Comparison of ENCODE assay signal across 7 cellular contexts in the genomic region with DNA sequence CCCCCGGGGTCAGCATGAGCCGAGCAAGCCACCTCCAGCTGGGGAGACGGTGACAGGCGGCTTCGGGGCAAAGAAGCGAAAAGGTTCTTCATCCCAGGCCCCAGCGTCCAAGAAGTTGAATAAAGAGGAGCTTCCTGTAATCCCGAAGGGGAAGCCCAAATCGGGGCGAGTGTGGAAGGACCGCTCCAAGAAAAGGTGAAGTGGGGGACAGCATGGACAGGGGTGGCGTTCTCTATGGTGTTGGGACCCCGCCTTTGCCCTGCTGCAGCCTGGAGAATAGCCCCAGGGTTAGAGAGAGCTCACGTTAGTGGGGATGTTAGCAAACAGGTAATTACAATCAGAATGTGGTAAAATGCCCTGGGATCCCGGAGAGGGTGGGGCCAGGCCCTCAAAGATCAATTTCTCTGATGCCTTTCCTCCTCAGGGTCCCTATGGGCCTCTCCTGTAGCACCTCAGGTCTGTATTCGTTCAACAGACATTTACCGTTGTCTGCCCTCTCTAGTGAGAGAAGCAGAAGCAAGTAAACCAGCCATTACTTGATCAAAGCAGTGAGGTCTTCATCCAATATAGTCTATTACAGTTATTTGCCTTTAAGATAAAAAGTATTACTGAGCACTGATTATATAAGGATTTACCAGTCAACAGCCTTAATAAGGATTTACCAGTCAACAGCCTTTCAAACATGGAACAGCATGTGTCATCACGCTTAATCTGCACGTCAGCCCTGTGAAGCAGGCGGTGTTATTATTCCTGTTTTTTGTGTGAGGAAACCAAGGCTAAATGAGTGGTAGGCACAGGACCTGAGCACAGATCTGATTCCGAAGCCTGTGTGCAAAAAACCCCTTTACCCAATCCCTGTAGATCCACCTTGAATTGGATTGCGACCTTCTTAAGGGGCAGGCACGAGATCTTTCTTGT. TPM values are rescaled to one million over a fixed set of nuclear protein-coding genes. Genes with fewer than 3 reads are reported as not detected.
DNase-seq lines count a peak whose midpoint lies in the region; ATAC-seq and TF ChIP-seq lines count a peak whose summit lies in the region.

No MANE protein-coding gene starts in this region.

- intact Hi-C loops in right cardiac atrium (cut with DNase I) (no loop called here), spleen (cut with DNase I; ENCODE audit: low total_unique reads) (loop anchor here (5.0 kb wide), 1 partner anchor 59 kb away; no protein-coding TSS in a partner anchor)

- 16% methylated on average over 23 of the region's 23 CpGs for WGBS in right cardiac atrium
- WGBS in spleen, 5 donors, result 14 to 17% (median 14%) methylated on average over 22 to 23 of the region's 23 CpGs

- H3K27me3 ChIP-seq in WERI-Rb-1 (ENCODE audit: insufficient read depth, low read depth, severe bottlenecking) (no peaks in the 10 kb centered on the region), right cardiac atrium (ENCODE audit: control insufficient read depth, insufficient read depth) (no peaks in the 10 kb centered on the region), spleen (replicated peaks in 1 of 7) (no peaks in the 10 kb centered on the region)

- H3K27ac ChIP-seq in WERI-Rb-1 (peak overlapping the region; percentile 38; the same call in 1 of the 2 replicates), right cardiac atrium (ENCODE audit: low read length) (no peak overlapping the region), spleen (peak overlapping the region in 5 of 8 donors; percentile 66 to 79 (median 74))

- no peak for TF ChIP-seq POLR2A in spleen (IDR thresholded peaks at IDR 0.05)

- H3K4me3 ChIP-seq in WERI-Rb-1 (ENCODE audit: low read depth, low read length), result peak overlapping the region; percentile 83
- H3K4me3 ChIP-seq in right cardiac atrium (ENCODE audit: low read length), result peak overlapping the region; percentile 64
- peak overlapping the region; percentile 76 to 99 (median 92) for H3K4me3 ChIP-seq in spleen

- DNase-seq in WERI-Rb-1 (no peak), right cardiac atrium (no peak), spleen (no peak), retina (no peak), amygdala (lab: John Stamatoyannopoulos, UW) (no peak)
- no peak for DNase-seq in central memory CD4-positive, alpha-beta T cell

- TF ChIP-seq CTCF in WERI-Rb-1 (IDR thresholded peaks at IDR 0.05; ENCODE audit: low read depth, low read length), result no peak
- no peak for TF ChIP-seq CTCF in spleen (IDR thresholded peaks at IDR 0.05 in 8 of 11, conservative IDR thresholded peaks at IDR 0.05 in 3 of 11)

- peaks cover 8% of the 10 kb centered on the region for H3K36me3 ChIP-seq in WERI-Rb-1
- peaks cover 0 to 25% (median 9%) of the 10 kb centered on the region in 6 donors for H3K36me3 ChIP-seq in spleen

- H3K9me3 ChIP-seq in WERI-Rb-1 (ENCODE audit: severe bottlenecking) (no peaks in the 10 kb centered on the region), right cardiac atrium (ENCODE audit: control insufficient read depth, low read length) (no peaks in the 10 kb centered on the region), spleen (no peaks in the 10 kb centered on the region)

- peak; percentile 0 for ATAC-seq in HG02885 (IDR thresholded peaks at IDR 0.05; ENCODE audit: poor library complexity, unreplicated experiment)
- no peak for ATAC-seq in right cardiac atrium

- H3K4me1 ChIP-seq in right cardiac atrium (ENCODE audit: control insufficient read depth, insufficient read depth, low read length), result peaks cover 14% of the 10 kb centered on the region
- peaks cover 20 to 54% (median 44%) of the 10 kb centered on the region in 6 donors for H3K4me1 ChIP-seq in spleen

RNA-seq across cellular contexts. Expression of a gene that starts 1.0 kb away (rescaled TPM):
- total RNA-seq in right cardiac atrium, result 10 to 100 TPM in 1 of 4 donors, 1 to 10 TPM in 3; 6.5 to 12.5 (median 7.4) TPM
- polyA plus RNA-seq in right cardiac atrium, result 7.8 TPM
- total RNA-seq in spleen, result 10 to 100 TPM in 6 of 7 donors, 1 to 10 TPM in 1; 8.3 to 21.6 (median 11.3) TPM
- 10 to 100 TPM in 2 of 3 donors, 1 to 10 TPM in 1; 7.6 to 15.4 (median 13.3) TPM for polyA plus RNA-seq in spleen

RNA-seq across cellular contexts. Expression of a gene that starts 12.8 kb away (rescaled TPM):
- under 1 TPM in 1 of 4 donors, not detected in 3; 0.20 TPM for total RNA-seq in right cardiac atrium
- 0.14 TPM for polyA plus RNA-seq in right cardiac atrium
- total RNA-seq in spleen, result 1 to 10 TPM in 1 of 7 donors, under 1 TPM in 5, not detected in 1; 0.16 to 1.1 (median 0.48) TPM
- polyA plus RNA-seq in spleen, result under 1 TPM; 0.10 to 0.22 (median 0.14) TPM

RNA-seq across cellular contexts. Expression of a gene that starts 24.4 kb away (rescaled TPM):
- not detected for total RNA-seq in right cardiac atrium
- polyA plus RNA-seq in right cardiac atrium, result 0.16 TPM
- not detected for total RNA-seq in spleen
- polyA plus RNA-seq in spleen, result under 1 TPM in 2 of 3 donors, not detected in 1; 0.05 to 0.07 TPM

RNA-seq across cellular contexts. Expression of a gene that starts 57.8 kb away (rescaled TPM):
- total RNA-seq in right cardiac atrium (not detected), spleen (not detected)
- polyA plus RNA-seq in right cardiac atrium (not detected), spleen (not detected)
